Comparison of ENCODE assay signal across 23 cellular contexts in the genomic region with DNA sequence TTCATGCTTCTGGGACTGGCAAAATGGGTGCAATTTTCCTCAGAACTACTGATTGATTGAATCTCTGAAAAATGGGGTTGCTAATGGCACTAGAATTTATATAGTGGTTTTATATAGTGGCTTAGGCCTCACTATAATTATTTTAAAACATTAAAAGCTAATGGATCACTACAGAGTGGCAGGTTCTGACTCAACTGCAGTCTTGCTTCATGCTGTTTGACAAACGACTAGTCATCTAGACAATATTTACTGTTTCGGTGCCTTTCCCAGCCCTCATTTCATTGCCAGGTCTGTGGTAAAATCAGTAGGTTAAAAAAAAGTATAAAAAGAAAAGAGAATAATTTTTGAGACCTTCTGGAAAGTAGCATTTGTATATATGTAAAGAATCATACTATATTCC.
A peak's percentile ranks its signal among the peaks of the same experiment; 100 is the strongest.
DNase-seq lines count a peak whose midpoint lies in the region; ATAC-seq, FAIRE-seq and TF ChIP-seq lines count a peak whose summit lies in the region.
"Had no signal": no experiment of that assay in that cellular context is flagged by ENCODE, and none has a peak within 500 bp of the region (broad histone marks: within the 10 kb centered on the region; RNA-seq: fewer than 3 reads in every experiment).

No MANE protein-coding gene starts in this region.

- H3K9me3 Mint-ChIP-seq in astrocyte (ENCODE audit: unreplicated experiment), result no peaks in the 10 kb centered on the region
- H3K9me3 Mint-ChIP-seq in activated naive CD8-positive, alpha-beta T cell treated with anti-CD3 and anti-CD28 coated beads for 36 hours, result no peaks in the 10 kb centered on the region

- POLR2A ChIA-PET in HEK293T (lab: Yijun Ruan, JAX), result no interaction called here

- no peaks in the 10 kb centered on the region for H3K27me3 Mint-ChIP-seq in astrocyte (ENCODE audit: low read depth, unreplicated experiment)
- H3K27me3 Mint-ChIP-seq in activated naive CD8-positive, alpha-beta T cell treated with anti-CD3 and anti-CD28 coated beads for 36 hours, result no peaks in the 10 kb centered on the region
- H3K27me3 Mint-ChIP-seq: B cell, T-cell had no signal

- no peak overlapping the region for H3K4me2 ChIP-seq in astrocyte (ENCODE audit: low read length)

- no peaks in the 10 kb centered on the region for H3K79me2 ChIP-seq in astrocyte (ENCODE audit: insufficient read depth, low read length)

- no peak overlapping the region for H2AFZ ChIP-seq in astrocyte (ENCODE audit: low read depth, low read length)

- peak; percentile 14 for ATAC-seq in foreskin keratinocyte
- ATAC-seq in Right ventricle myocardium superior (ENCODE audit: poor library complexity), result no peak
- ATAC-seq: CD8-positive, alpha-beta T cell; T-cell had no signal

- FAIRE-seq in astrocyte (lab: Jason Lieb, UNC), result no peak
- FAIRE-seq: GM12892, GM19239, H54 had no signal

- H3K27me3 ChIP-seq in astrocyte (ENCODE audit: insufficient read depth, low read length), result no peaks in the 10 kb centered on the region
- no peaks in the 10 kb centered on the region for H3K27me3 ChIP-seq in foreskin keratinocyte
- H3K27me3 ChIP-seq in WERI-Rb-1 (ENCODE audit: insufficient read depth, low read depth, severe bottlenecking), result no peaks in the 10 kb centered on the region

- intact Hi-C loops in Right ventricle myocardium superior (cut with DNase I), result no loop called here

- H3K4me3 Mint-ChIP-seq in astrocyte (ENCODE audit: unreplicated experiment), result no peak overlapping the region
- no peak overlapping the region for H3K4me3 Mint-ChIP-seq in activated naive CD8-positive, alpha-beta T cell treated with anti-CD3 and anti-CD28 coated beads for 36 hours
- H3K4me3 Mint-ChIP-seq: B cell; CD8-positive, alpha-beta T cell; T-cell had no signal

- H3K4me3 ChIP-seq in astrocyte (ENCODE audit: insufficient read depth, low read depth, low read length), result no peak overlapping the region
- H3K4me3 ChIP-seq in WERI-Rb-1 (ENCODE audit: low read depth, low read length), result no peak overlapping the region

- H3K4me1 Mint-ChIP-seq in astrocyte (ENCODE audit: low read depth, unreplicated experiment), result no peaks in the 10 kb centered on the region
- no peaks in the 10 kb centered on the region for H3K4me1 Mint-ChIP-seq in activated naive CD8-positive, alpha-beta T cell treated with anti-CD3 and anti-CD28 coated beads for 36 hours
- H3K4me1 Mint-ChIP-seq: B cell, T-cell had no signal

- no peaks in the 10 kb centered on the region for H4K20me1 ChIP-seq in astrocyte (ENCODE audit: insufficient read depth, low read length)

- H3K36me3 Mint-ChIP-seq in astrocyte (ENCODE audit: low read depth, unreplicated experiment), result no peaks in the 10 kb centered on the region
- H3K36me3 Mint-ChIP-seq in activated naive CD8-positive, alpha-beta T cell treated with anti-CD3 and anti-CD28 coated beads for 36 hours, result no peaks in the 10 kb centered on the region
- H3K36me3 Mint-ChIP-seq: CD8-positive, alpha-beta T cell; T-cell had no signal

- no peaks in the 10 kb centered on the region for H3K4me1 ChIP-seq in astrocyte (ENCODE audit: insufficient read depth, low read length)
- H3K4me1 ChIP-seq in foreskin keratinocyte, result no peaks in the 10 kb centered on the region
- H3K4me1 ChIP-seq: Caco-2 had no signal

- H3K36me3 ChIP-seq in astrocyte (ENCODE audit: insufficient read depth, low read length) (no peaks in the 10 kb centered on the region), WERI-Rb-1 (no peaks in the 10 kb centered on the region)

- H3K27ac Mint-ChIP-seq in astrocyte (ENCODE audit: unreplicated experiment), result no peak overlapping the region
- no peak overlapping the region for H3K27ac Mint-ChIP-seq in activated naive CD8-positive, alpha-beta T cell treated with anti-CD3 and anti-CD28 coated beads for 36 hours
- H3K27ac Mint-ChIP-seq: B cell; CD8-positive, alpha-beta T cell; T-cell had no signal

- CTCF ChIA-PET in HEK293T (lab: Yijun Ruan, JAX), result no interaction called here

- TF ChIP-seq CTCF in astrocyte (IDR thresholded peaks at IDR 0.05; ENCODE audit: insufficient read depth, low read depth, low read length) (no peak), foreskin keratinocyte (conservative IDR thresholded peaks at IDR 0.05) (no peak), WERI-Rb-1 (IDR thresholded peaks at IDR 0.05; ENCODE audit: low read depth, low read length) (no peak)

- H3K27ac ChIP-seq in astrocyte (ENCODE audit: low read depth, low read length) (no peak overlapping the region), foreskin keratinocyte (no peak overlapping the region), WERI-Rb-1 (no peak overlapping the region)
- H3K27ac ChIP-seq: C4-2B had no signal

- DNase-seq in HEK293T (ENCODE audit: extremely low spot score) (no peak), NCI-H69 (lab: John Stamatoyannopoulos, UW) (peak; percentile 42), astrocyte (ENCODE audit: low read depth) (peak; percentile 1), foreskin keratinocyte (peak in 1 of 2 donors; percentile 22), WERI-Rb-1 (no peak), Right ventricle myocardium superior (no peak), GM19238 (ENCODE audit: insufficient read length, low spot score) (no peak)
- DNase-seq in activated naive CD8-positive, alpha-beta T cell treated with anti-CD3 and anti-CD28 coated beads for 36 hours, result no peak
- DNase-seq: Caco-2; CD8-positive, alpha-beta T cell; DND-41; KG1; NCI-H1092 treated with DMSO at 0.1 percent for 48 hours; NCI-H1436; NCI-H187; NCI-H774; SHP77; T-cell had no signal

- H3K9me3 ChIP-seq in astrocyte (ENCODE audit: insufficient read depth, low read depth, low read length) (no peaks in the 10 kb centered on the region), WERI-Rb-1 (ENCODE audit: severe bottlenecking) (no peaks in the 10 kb centered on the region)
- H3K9me3 ChIP-seq: Caco-2 had no signal

- no peak overlapping the region for H3K9ac ChIP-seq in astrocyte (ENCODE audit: low read length)

TF ChIP-seq in HEK293T, 16 proteins besides CTCF, POLR2A, EP300 and RAD21:
- TF ChIP-seq, protein P1, sequence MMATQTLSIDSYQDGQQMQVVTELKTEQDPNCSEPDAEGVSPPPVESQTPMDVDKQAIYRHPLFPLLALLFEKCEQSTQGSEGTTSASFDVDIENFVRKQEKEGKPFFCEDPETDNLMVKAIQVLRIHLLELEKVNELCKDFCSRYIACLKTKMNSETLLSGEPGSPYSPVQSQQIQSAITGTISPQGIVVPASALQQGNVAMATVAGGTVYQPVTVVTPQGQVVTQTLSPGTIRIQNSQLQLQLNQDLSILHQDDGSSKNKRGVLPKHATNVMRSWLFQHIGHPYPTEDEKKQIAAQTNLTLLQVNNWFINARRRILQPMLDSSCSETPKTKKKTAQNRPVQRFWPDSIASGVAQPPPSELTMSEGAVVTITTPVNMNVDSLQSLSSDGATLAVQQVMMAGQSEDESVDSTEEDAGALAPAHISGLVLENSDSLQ (IDR thresholded peaks at IDR 0.05), result peak; percentile 75
- no peak for TF ChIP-seq ARNT (IDR thresholded peaks at IDR 0.05)

Comparison
In these comparisons a context has a peak if more than half of its experiments do, and no peak if none do; other contexts are left out.
1. DNase-seq: peak in NCI-H69 (single experiment) and astrocyte (single experiment); none in HEK293T (single experiment), WERI-Rb-1 (single experiment), Right ventricle myocardium superior (single experiment), GM19238 (single experiment) and activated naive CD8-positive, alpha-beta T cell treated with anti-CD3 and anti-CD28 coated beads for 36 hours (single experiment).